18 cellular contexts compared by ENCODE assay signal in the genomic region with DNA sequence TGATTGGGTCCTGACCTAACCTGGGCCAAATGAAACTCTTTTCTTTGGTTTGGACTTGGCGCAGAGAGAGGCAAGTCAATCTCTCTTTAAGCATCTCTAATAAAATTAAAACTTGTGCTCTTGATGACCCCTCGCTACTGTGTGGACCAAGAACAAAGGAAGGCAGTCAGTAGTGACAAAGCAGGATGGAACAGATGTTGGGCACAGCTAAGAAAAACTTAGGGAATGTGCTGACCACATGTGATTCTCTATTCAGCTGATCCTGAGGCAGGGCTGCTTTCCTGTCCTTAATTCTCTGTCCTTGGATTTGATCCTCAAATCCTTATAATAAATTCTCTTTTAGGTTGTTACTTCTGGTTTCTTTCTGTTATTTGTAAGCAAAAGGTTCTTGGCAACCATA.
"Had no signal": no experiment of that assay in that cellular context is flagged by ENCODE, and none has a peak within 500 bp of the region (broad histone marks: within the 10 kb centered on the region; RNA-seq: fewer than 3 reads in every experiment).

No MANE protein-coding gene starts in this region.

- H3K4me1 ChIP-seq: esophagus squamous epithelium, foreskin keratinocyte, pancreas, suprapubic skin, tibial artery, upper lobe of left lung, uterus had no signal

- H3K27ac ChIP-seq: esophagus squamous epithelium, foreskin keratinocyte, hepatocyte, pancreas, suprapubic skin, tibial artery, upper lobe of left lung, uterus had no signal

- H3K27me3 ChIP-seq: esophagus squamous epithelium, foreskin keratinocyte, hepatocyte, pancreas, suprapubic skin, tibial artery, upper lobe of left lung, uterus had no signal

- H3K79me2 ChIP-seq: hepatocyte had no signal

- H2AFZ ChIP-seq: hepatocyte had no signal

- ATAC-seq: effector memory CD8-positive, alpha-beta T cell; foreskin keratinocyte; natural killer cell; pancreas; right cardiac atrium; stimulated activated effector memory CD8-positive, alpha-beta T cell treated with anti-CD3 and anti-CD28 coated beads, Interleukin-12 subunit alpha, Interleukin-12 subunit beta, amount 100 ng/mL, for 72 hours; stimulated activated naive CD8-positive, alpha-beta T cell treated with anti-CD3 and anti-CD28 coated beads, Interleukin-15, Interleukin-2, amounts not matched to agents 100 U/mL and 50 U/mL, for 24 hours had no signal

- H3K9me3 ChIP-seq: esophagus squamous epithelium, pancreas, suprapubic skin, tibial artery, upper lobe of left lung, uterus had no signal

- H3K4me3 ChIP-seq: esophagus squamous epithelium, hepatocyte, pancreas, suprapubic skin, tibial artery, upper lobe of left lung, uterus had no signal

- H3K4me2 ChIP-seq: hepatocyte had no signal

- DNase-seq: effector memory CD8-positive, alpha-beta T cell; esophagus squamous epithelium; foreskin keratinocyte; head of caudate nucleus; mammary epithelial cell; natural killer cell; occipital lobe; pancreas; right cardiac atrium; stimulated activated CD4-positive, alpha-beta T cell treated with anti-CD3 and anti-CD28 coated beads, Interleukin-4, amount 100 ng/mL, for 1 hour; stimulated activated CD8-positive, alpha-beta memory T cell treated with anti-CD3 and anti-CD28 coated beads, Interleukin-4, amount 100 ng/mL, for 48 hours; stimulated activated naive CD8-positive, alpha-beta T cell treated with anti-CD3 and anti-CD28 coated beads, Interleukin-15, Interleukin-2, amounts not matched to agents 100 U/mL and 50 U/mL, for 24 hours; tibial artery; upper lobe of left lung; uterus had no signal

- H3K36me3 ChIP-seq: esophagus squamous epithelium, pancreas, suprapubic skin, tibial artery, upper lobe of left lung, uterus had no signal
